Comparison of ENCODE assay signal across 8 cellular contexts in the genomic region with DNA sequence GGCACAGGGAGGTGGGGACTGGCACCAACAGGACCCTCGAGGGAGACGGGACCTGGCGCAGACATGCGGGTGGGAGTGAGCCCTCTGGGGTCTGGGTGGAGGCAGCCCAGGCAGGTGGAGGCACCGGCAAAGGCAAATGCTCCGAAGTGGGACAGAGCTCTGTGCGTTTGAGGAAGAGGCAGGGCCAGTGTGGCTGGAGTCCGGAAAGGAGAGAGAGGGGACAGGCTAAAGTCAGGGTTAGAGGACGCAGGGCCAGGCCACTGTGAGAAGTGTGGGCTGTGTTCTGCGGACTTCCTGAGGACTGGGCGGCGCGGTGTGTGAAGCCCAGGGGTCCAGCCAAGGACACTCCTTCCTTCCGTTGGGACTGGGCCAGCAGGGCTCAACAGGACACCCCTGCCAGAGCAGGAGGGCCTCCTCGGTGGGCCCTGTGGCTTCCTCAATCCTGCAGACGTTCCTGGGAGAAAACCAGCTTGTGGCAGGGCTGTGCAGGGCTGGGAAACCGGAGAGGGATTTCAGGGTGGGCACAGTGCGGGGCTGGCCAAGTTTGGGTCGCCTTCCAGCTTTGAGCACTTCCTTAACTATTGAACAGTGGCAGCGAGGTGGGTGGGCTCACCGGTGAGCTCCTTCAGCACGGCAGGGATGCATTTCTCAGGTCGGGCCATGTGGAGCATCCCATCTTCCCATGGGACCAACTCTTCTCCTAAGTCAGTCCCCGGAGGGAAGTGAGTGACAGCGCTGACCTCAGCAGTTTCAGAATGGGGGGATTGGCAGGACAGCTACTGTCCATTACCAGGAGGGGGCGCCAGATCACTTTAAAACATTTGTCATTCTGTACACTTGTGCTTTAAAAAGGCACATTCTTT. TPM values are rescaled to one million over a fixed set of nuclear protein-coding genes. Genes with fewer than 3 reads are reported as not detected.
DNase-seq lines count a peak whose midpoint lies in the region; ATAC-seq and TF ChIP-seq lines count a peak whose summit lies in the region.

No MANE protein-coding gene starts in this region.

- no peaks in the 10 kb centered on the region for H4K20me1 ChIP-seq in Karpas-422 (ENCODE audit: insufficient read depth, low read depth, low read length)

- H3K4me3 ChIP-seq in Karpas-422 (ENCODE audit: low read length) = no peak overlapping the region
- no peak overlapping the region for H3K4me3 ChIP-seq in gastrocnemius medialis

- H3K9ac ChIP-seq in Karpas-422 (ENCODE audit: low read length) = no peak overlapping the region

- no peaks in the 10 kb centered on the region for H3K9me2 ChIP-seq in Karpas-422 (replicated peaks; ENCODE audit: insufficient read depth, low read length)

- no peaks in the 10 kb centered on the region for H3K79me2 ChIP-seq in Karpas-422 (ENCODE audit: low read length)

- in situ Hi-C loops in gastrocnemius medialis (cut with MboI; ENCODE audit: low sequenced_read_pairs in 4 of 4) = loop anchor here in 2 of 4 donors (25.0 kb wide), 2 partner anchors 631 to 656 kb away; no protein-coding TSS in a partner anchor

- intact Hi-C loops in head of caudate nucleus (cut with DNase I) = no loop called here
- intact Hi-C loops in gastrocnemius medialis (cut with DNase I; ENCODE audit: low total_unique reads) = loop anchor here (10.0 kb wide), 1 partner anchor 614 kb away; no protein-coding TSS in a partner anchor

- H3K27ac ChIP-seq in Karpas-422 (ENCODE audit: low read length) (no peak overlapping the region), gastrocnemius medialis (no peak overlapping the region)

- H3K27me3 ChIP-seq in Karpas-422 (ENCODE audit: low read length) (no peaks in the 10 kb centered on the region), gastrocnemius medialis (peaks cover 29 to 32% (median 29%) of the 10 kb centered on the region in 3 donors)

- H3K9me3 ChIP-seq in Karpas-422 (ENCODE audit: low read length) (no peaks in the 10 kb centered on the region), gastrocnemius medialis (no peaks in the 10 kb centered on the region)

- peaks cover 8% of the 10 kb centered on the region for H3K4me1 ChIP-seq in Karpas-422 (ENCODE audit: low read length)
- no peaks in the 10 kb centered on the region for H3K4me1 ChIP-seq in gastrocnemius medialis

- peak in 4 of 5 experiments; percentile 47 to 73 (median 60) for TF ChIP-seq CTCF in gastrocnemius medialis (IDR thresholded peaks at IDR 0.05 in 4 of 5, conservative IDR thresholded peaks at IDR 0.05 in 1 of 5)

- ATAC-seq in gastrocnemius medialis = no peak
- ATAC-seq in GM18511 (IDR thresholded peaks at IDR 0.05; ENCODE audit: unreplicated experiment) = no peak

- H3K4me2 ChIP-seq in Karpas-422 (ENCODE audit: low read depth, low read length, poor library complexity, severe bottlenecking) = no peak overlapping the region

- H2AFZ ChIP-seq in Karpas-422 (ENCODE audit: low read length) = no peak overlapping the region

- TF ChIP-seq POLR2A in gastrocnemius medialis (IDR thresholded peaks at IDR 0.05) = no peak

- H3K36me3 ChIP-seq in Karpas-422 (ENCODE audit: insufficient read depth, low read length) = no peaks in the 10 kb centered on the region
- no peaks in the 10 kb centered on the region for H3K36me3 ChIP-seq in gastrocnemius medialis

- DNase-seq in ELF-1 (ENCODE audit: low read depth, low spot score) (peak; percentile 77), Karpas-422 (peak; percentile 88), SK-N-DZ (ENCODE audit: low spot score) (peak; percentile 76), head of caudate nucleus (peak; percentile 24 to 84 (median 58)), gastrocnemius medialis (peak in 1 of 2 donors; percentile 23), ureter (ENCODE audit: low spot score) (no peak)
- DNase-seq in activated naive CD4-positive, alpha-beta T cell treated with Interleukin-2 at 50 U/mL for 16 hours = peak; percentile 55

RNA-seq across cellular contexts. Expression of a gene that starts 22.5 kb away (rescaled TPM):
- 4.8 and 5.5 TPM in 2 replicates for total RNA-seq in Karpas-422 (2014; rRNA removed; shearing (Covaris generic); ENCODE audit: low replicate concordance)
- polyA plus RNA-seq in SK-N-DZ (2014; cell fraction: cytosol; rRNA removed) = 10.4 and 10.7 TPM in 2 replicates
- polyA plus RNA-seq in SK-N-DZ (2014; cell fraction: nucleus; rRNA removed) = 2.3 and 3.4 TPM in 2 replicates
- total RNA-seq in gastrocnemius medialis (1 to 10 TPM; 3.1 to 5.7 (median 4.7) TPM), ureter (6.5 TPM)

RNA-seq across cellular contexts. Expression of a gene that starts 22.8 kb away (rescaled TPM):
- total RNA-seq in Karpas-422 (2014; rRNA removed; shearing (Covaris generic); ENCODE audit: low replicate concordance) = 37.5 and 67.2 TPM in 2 replicates
- 337 and 362 TPM in 2 replicates for polyA plus RNA-seq in SK-N-DZ (2014; cell fraction: cytosol; rRNA removed)
- 174 and 245 TPM in 2 replicates for polyA plus RNA-seq in SK-N-DZ (2014; cell fraction: nucleus; rRNA removed)
- total RNA-seq in gastrocnemius medialis = 100 to 1,000 TPM in 1 of 4 donors, 10 to 100 TPM in 3; 55.5 to 120 (median 73.7) TPM
- total RNA-seq in ureter = 41.8 TPM

RNA-seq across cellular contexts. Expression of a gene that starts 41.8 kb away (rescaled TPM):
- not detected in 2 replicates for total RNA-seq in Karpas-422 (2014; rRNA removed; shearing (Covaris generic); ENCODE audit: low replicate concordance)
- polyA plus RNA-seq in SK-N-DZ (2014; cell fraction: cytosol; rRNA removed) = 2.1 and 3.9 TPM in 2 replicates
- polyA plus RNA-seq in SK-N-DZ (2014; cell fraction: nucleus; rRNA removed) = 0.83 and 2.7 TPM in 2 replicates
- not detected for total RNA-seq in gastrocnemius medialis
- 22.4 TPM for total RNA-seq in ureter

RNA-seq across cellular contexts. Expression of a gene that starts 49.8 kb away (rescaled TPM):
- total RNA-seq in Karpas-422 (2014; rRNA removed; shearing (Covaris generic); ENCODE audit: low replicate concordance) = 40.1 and 55.5 TPM in 2 replicates
- polyA plus RNA-seq in SK-N-DZ (2014; cell fraction: cytosol; rRNA removed) = 42.7 and 46.4 TPM in 2 replicates
- polyA plus RNA-seq in SK-N-DZ (2014; cell fraction: nucleus; rRNA removed) = 44.4 and 77.6 TPM in 2 replicates
- 10 to 100 TPM; 24.0 to 35.4 (median 31.5) TPM for total RNA-seq in gastrocnemius medialis
- total RNA-seq in ureter = 127 TPM

Comparison
In these comparisons a context has a peak if more than half of its experiments do, and no peak if none do; other contexts are left out.
1. RNA of a gene that starts 41.8 kb away (total RNA-seq): 22.4 TPM in ureter (single experiment); not detected in gastrocnemius medialis and not detected in Karpas-422; every median in the first group is over 10 times any median in the second.